Comparison of ENCODE assay signal across 23 cellular contexts in genomic region chr14:31854508-31855075, GRCh38.
"Had no signal": no experiment of that assay in that cellular context is flagged by ENCODE, and none has a peak within 500 bp of the region (broad histone marks: within the 10 kb centered on the region; RNA-seq: fewer than 3 reads in every experiment).

No MANE protein-coding gene starts in this region.

- H3K4me1 Mint-ChIP-seq: activated naive CD8-positive, alpha-beta T cell treated with anti-CD3 and anti-CD28 coated beads, Interleukin-2, amount 50 U/mL, for 24 hours; naive B cell; neural crest cell; stimulated activated memory B cell treated with anti-CD40 and anti-IgM and Interleukin-4, amounts not matched to agents 10 μg/mL and 1 μg/mL and 100 μg/mL, for 72 hours had no signal

- DNase-seq: activated CD4-positive, alpha-beta T cell treated with anti-CD3 and anti-CD28 coated beads, Interleukin-2, amount 50 U/mL, for 1 hour; activated CD4-positive, CD25-positive, alpha-beta regulatory T cell treated with anti-CD3 and anti-CD28 coated beads, Interleukin-2, amount 50 U/mL, for 72 hours; activated gamma-delta T cell; activated naive CD4-positive, alpha-beta T cell treated with anti-CD3 and anti-CD28 coated beads, Interleukin-2, amount 50 U/mL, for 16 hours; activated naive CD8-positive, alpha-beta T cell treated with anti-CD3 and anti-CD28 coated beads, Interleukin-2, amount 50 U/mL, for 24 hours; cortex of kidney; foreskin fibroblast; heart right ventricle; islet precursor cell; left colon; naive B cell; occipital lobe; posterior cingulate gyrus; small intestine; transverse colon; WERI-Rb-1 had no signal

- H3K4me1 ChIP-seq: heart right ventricle, transverse colon had no signal

- H3K36me3 ChIP-seq: transverse colon, WERI-Rb-1 had no signal

- ATAC-seq: activated naive CD8-positive, alpha-beta T cell treated with anti-CD3 and anti-CD28 coated beads, Interleukin-2, amount 50 U/mL, for 24 hours; heart right ventricle; sciatic nerve; stimulated activated memory B cell treated with anti-CD40 and anti-IgM and Interleukin-4, amounts not matched to agents 10 μg/mL and 1 μg/mL and 100 μg/mL, for 72 hours had no signal

- H3K27me3 Mint-ChIP-seq: activated naive CD8-positive, alpha-beta T cell treated with anti-CD3 and anti-CD28 coated beads, Interleukin-2, amount 50 U/mL, for 24 hours; naive B cell; stimulated activated memory B cell treated with anti-CD40 and anti-IgM and Interleukin-4, amounts not matched to agents 10 μg/mL and 1 μg/mL and 100 μg/mL, for 72 hours had no signal

- H3K27ac Mint-ChIP-seq: activated naive CD8-positive, alpha-beta T cell treated with anti-CD3 and anti-CD28 coated beads, Interleukin-2, amount 50 U/mL, for 24 hours; naive B cell; stimulated activated memory B cell treated with anti-CD40 and anti-IgM and Interleukin-4, amounts not matched to agents 10 μg/mL and 1 μg/mL and 100 μg/mL, for 72 hours had no signal

- H3K4me3 Mint-ChIP-seq: activated naive CD8-positive, alpha-beta T cell treated with anti-CD3 and anti-CD28 coated beads, Interleukin-2, amount 50 U/mL, for 24 hours; naive B cell; neural crest cell; stimulated activated memory B cell treated with anti-CD40 and anti-IgM and Interleukin-4, amounts not matched to agents 10 μg/mL and 1 μg/mL and 100 μg/mL, for 72 hours had no signal

- H3K9me3 ChIP-seq: heart right ventricle, transverse colon had no signal

- H3K27me3 ChIP-seq: heart right ventricle, transverse colon had no signal

- H3K27ac ChIP-seq: epithelial cell of prostate, heart right ventricle, transverse colon, WERI-Rb-1 had no signal

- H3K4me3 ChIP-seq: heart right ventricle, lung, transverse colon had no signal

- H3K9me3 Mint-ChIP-seq: stimulated activated memory B cell treated with anti-CD40 and anti-IgM and Interleukin-4, amounts not matched to agents 10 μg/mL and 1 μg/mL and 100 μg/mL, for 72 hours had no signal

- FAIRE-seq: small intestine, TTC549, urothelium cell line had no signal
